In genomic region chr10:13316635-13317311, GRCh38 we compare ENCODE assay signal across 28 cellular contexts.
"Had no signal": no experiment of that assay in that cellular context is flagged by ENCODE, and none has a peak within 500 bp of the region (broad histone marks: within the 10 kb centered on the region; RNA-seq: fewer than 3 reads in every experiment).

No MANE protein-coding gene starts in this region.

- H3K4me3 Mint-ChIP-seq: activated CD4-positive, alpha-beta memory T cell treated with anti-CD3 and anti-CD28 coated beads for 36 hours; activated CD8-positive, alpha-beta memory T cell treated with anti-CD3 and anti-CD28 coated beads, Interleukin-2, amount 10 ng/mL, durations not matched to agents 7 days and 5 days; activated CD8-positive, alpha-beta T cell treated with anti-CD3 and anti-CD28 coated beads, Interleukin-2, amount 10 ng/mL, durations not matched to agents 7 days and 5 days; activated naive CD4-positive, alpha-beta T cell treated with anti-CD3 and anti-CD28 coated beads for 36 hours; activated naive CD4-positive, alpha-beta T cell treated with anti-CD3 and anti-CD28 coated beads, Interleukin-2, amount 50 U/mL, for 24 hours; activated naive CD8-positive, alpha-beta T cell treated with anti-CD3 and anti-CD28 coated beads for 36 hours; activated naive CD8-positive, alpha-beta T cell treated with anti-CD3 and anti-CD28 coated beads, Interleukin-2, amount 50 U/mL, for 24 hours; activated T-cell treated with anti-CD3 and anti-CD28 coated beads, Interleukin-2, amount 50 U/mL, for 24 hours; activated T-cell treated with anti-CD3 and anti-CD28 coated beads, Interleukin-2, amount 50 U/mL, for 72 hours; effector memory CD8-positive, alpha-beta T cell; T-helper 17 cell; T-helper 2 cell treated with Interferon-gamma antibody and Interleukin-4, amounts not matched to agents 5 μg/mL and 100 μg/mL, for 36 hours had no signal

- DNase-seq: activated CD4-positive, alpha-beta memory T cell treated with anti-CD3 and anti-CD28 coated beads for 36 hours; activated CD4-positive, alpha-beta T cell treated with anti-CD3 and anti-CD28 coated beads for 1 hour; activated CD4-positive, alpha-beta T cell treated with anti-CD3 and anti-CD28 coated beads for 4 hours; activated CD4-positive, alpha-beta T cell treated with anti-CD3 and anti-CD28 coated beads, Interleukin-2, amount 50 U/mL, for 1 hour; activated CD8-positive, alpha-beta memory T cell treated with anti-CD3 and anti-CD28 coated beads, Interleukin-2, amount 10 ng/mL, durations not matched to agents 7 days and 5 days; activated CD8-positive, alpha-beta memory T cell treated with anti-CD3 and anti-CD28 coated beads, Interleukin-2, amount 50 U/mL, for 4 hours; activated CD8-positive, alpha-beta T cell treated with anti-CD3 and anti-CD28 coated beads, Interleukin-2, amount 10 ng/mL, durations not matched to agents 7 days and 5 days; activated naive CD4-positive, alpha-beta T cell treated with anti-CD3 and anti-CD28 coated beads for 36 hours; activated naive CD8-positive, alpha-beta T cell treated with anti-CD3 and anti-CD28 coated beads for 36 hours; activated naive CD8-positive, alpha-beta T cell treated with anti-CD3 and anti-CD28 coated beads, Interleukin-2, amount 50 U/mL, for 24 hours; activated T-cell treated with anti-CD3 and anti-CD28 coated beads for 4 hours; activated T-cell treated with anti-CD3 and anti-CD28 coated beads, Interleukin-2, amount 50 U/mL, for 24 hours; activated T-cell treated with anti-CD3 and anti-CD28 coated beads, Interleukin-2, amount 50 U/mL, for 72 hours; amygdala; body of pancreas; caudate nucleus; cortex of kidney; effector CD4-positive, alpha-beta T cell; effector memory CD8-positive, alpha-beta T cell; foreskin fibroblast; gastrocnemius medialis; glutamatergic neuron; T-helper 1 cell; T-helper 17 cell; T1000; WERI-Rb-1 had no signal

- ATAC-seq: activated CD8-positive, alpha-beta memory T cell treated with anti-CD3 and anti-CD28 coated beads, Interleukin-2, amount 10 ng/mL, durations not matched to agents 7 days and 5 days; activated CD8-positive, alpha-beta T cell treated with anti-CD3 and anti-CD28 coated beads, Interleukin-2, amount 10 ng/mL, durations not matched to agents 7 days and 5 days; activated naive CD8-positive, alpha-beta T cell treated with anti-CD3 and anti-CD28 coated beads, Interleukin-2, amount 50 U/mL, for 24 hours; activated T-cell treated with anti-CD3 and anti-CD28 coated beads, Interleukin-2, amount 50 U/mL, for 72 hours; body of pancreas; effector memory CD8-positive, alpha-beta T cell; gastrocnemius medialis; T-helper 17 cell had no signal

- H3K27ac Mint-ChIP-seq: activated CD4-positive, alpha-beta memory T cell treated with anti-CD3 and anti-CD28 coated beads for 36 hours; activated CD8-positive, alpha-beta memory T cell treated with anti-CD3 and anti-CD28 coated beads, Interleukin-2, amount 10 ng/mL, durations not matched to agents 7 days and 5 days; activated CD8-positive, alpha-beta T cell treated with anti-CD3 and anti-CD28 coated beads, Interleukin-2, amount 10 ng/mL, durations not matched to agents 7 days and 5 days; activated naive CD4-positive, alpha-beta T cell treated with anti-CD3 and anti-CD28 coated beads for 36 hours; activated naive CD4-positive, alpha-beta T cell treated with anti-CD3 and anti-CD28 coated beads, Interleukin-2, amount 50 U/mL, for 24 hours; activated naive CD8-positive, alpha-beta T cell treated with anti-CD3 and anti-CD28 coated beads for 36 hours; activated naive CD8-positive, alpha-beta T cell treated with anti-CD3 and anti-CD28 coated beads, Interleukin-2, amount 50 U/mL, for 24 hours; activated T-cell treated with anti-CD3 and anti-CD28 coated beads, Interleukin-2, amount 50 U/mL, for 24 hours; activated T-cell treated with anti-CD3 and anti-CD28 coated beads, Interleukin-2, amount 50 U/mL, for 72 hours; T-helper 17 cell; T-helper 2 cell treated with Interferon-gamma antibody and Interleukin-4, amounts not matched to agents 5 μg/mL and 100 μg/mL, for 36 hours had no signal

- H3K9me3 Mint-ChIP-seq: activated CD4-positive, alpha-beta memory T cell treated with anti-CD3 and anti-CD28 coated beads for 36 hours; activated naive CD4-positive, alpha-beta T cell treated with anti-CD3 and anti-CD28 coated beads for 36 hours; activated naive CD4-positive, alpha-beta T cell treated with anti-CD3 and anti-CD28 coated beads, Interleukin-2, amount 50 U/mL, for 24 hours; activated naive CD8-positive, alpha-beta T cell treated with anti-CD3 and anti-CD28 coated beads for 36 hours; activated naive CD8-positive, alpha-beta T cell treated with anti-CD3 and anti-CD28 coated beads, Interleukin-2, amount 50 U/mL, for 24 hours; activated T-cell treated with anti-CD3 and anti-CD28 coated beads, Interleukin-2, amount 50 U/mL, for 24 hours; activated T-cell treated with anti-CD3 and anti-CD28 coated beads, Interleukin-2, amount 50 U/mL, for 72 hours; effector memory CD8-positive, alpha-beta T cell; T-helper 2 cell treated with Interferon-gamma antibody and Interleukin-4, amounts not matched to agents 5 μg/mL and 100 μg/mL, for 36 hours had no signal

- H3K27me3 Mint-ChIP-seq: activated CD4-positive, alpha-beta memory T cell treated with anti-CD3 and anti-CD28 coated beads for 36 hours; activated CD8-positive, alpha-beta memory T cell treated with anti-CD3 and anti-CD28 coated beads, Interleukin-2, amount 10 ng/mL, durations not matched to agents 7 days and 5 days; activated naive CD4-positive, alpha-beta T cell treated with anti-CD3 and anti-CD28 coated beads, Interleukin-2, amount 50 U/mL, for 24 hours; activated naive CD8-positive, alpha-beta T cell treated with anti-CD3 and anti-CD28 coated beads for 36 hours; activated naive CD8-positive, alpha-beta T cell treated with anti-CD3 and anti-CD28 coated beads, Interleukin-2, amount 50 U/mL, for 24 hours; activated T-cell treated with anti-CD3 and anti-CD28 coated beads, Interleukin-2, amount 50 U/mL, for 24 hours; effector memory CD8-positive, alpha-beta T cell; T-helper 17 cell had no signal

- H3K4me1 Mint-ChIP-seq: activated CD8-positive, alpha-beta memory T cell treated with anti-CD3 and anti-CD28 coated beads, Interleukin-2, amount 10 ng/mL, durations not matched to agents 7 days and 5 days; activated naive CD4-positive, alpha-beta T cell treated with anti-CD3 and anti-CD28 coated beads, Interleukin-2, amount 50 U/mL, for 24 hours; activated naive CD8-positive, alpha-beta T cell treated with anti-CD3 and anti-CD28 coated beads for 36 hours; activated naive CD8-positive, alpha-beta T cell treated with anti-CD3 and anti-CD28 coated beads, Interleukin-2, amount 50 U/mL, for 24 hours had no signal
